In genomic region chr1:67748630-67749029, GRCh38 we compare ENCODE assay signal across 8 cellular contexts.
DNase-seq lines count a peak whose midpoint lies in the region; ATAC-seq and TF ChIP-seq lines count a peak whose summit lies in the region.

No MANE protein-coding gene starts in this region.

- DNase-seq in RPMI8226 = peak; percentile 25
- DNase-seq in cardiac muscle cell (ENCODE audit: low read depth in 1 of 2, low spot score in 1 of 2) = peak; percentile 40 to 83
- no peak for DNase-seq in DMS153 treated with DMSO at 0.1 percent for 48 hours (lab: John Stamatoyannopoulos, UW; ENCODE audit: unreplicated experiment)
- DNase-seq in AML-193 (lab: John Stamatoyannopoulos, UW) = no peak
- no peak for DNase-seq in T-helper 1 cell

- peak overlapping the region in 1 of 2 donors; percentile 1 for H3K9ac ChIP-seq in stomach smooth muscle (ENCODE audit: low read length in 2 of 2)

- H3K36me3 ChIP-seq in cardiac muscle cell (no peaks in the 10 kb centered on the region), stomach smooth muscle (ENCODE audit: control insufficient read depth in 2 of 2, insufficient read depth in 2 of 2, low read length in 2 of 2) (no peaks in the 10 kb centered on the region)

- H3K27ac ChIP-seq in cardiac muscle cell (peak overlapping the region; percentile 96), stomach smooth muscle (ENCODE audit: low read length) (peak overlapping the region; percentile 37)

- H3K9me3 ChIP-seq in cardiac muscle cell (ENCODE audit: low read depth) (no peaks in the 10 kb centered on the region), stomach smooth muscle (ENCODE audit: control insufficient read depth in 2 of 2, low read length in 2 of 2) (no peaks in the 10 kb centered on the region)

- no peak overlapping the region for H3K4me3 ChIP-seq in cardiac muscle cell
- H3K4me3 ChIP-seq in stomach smooth muscle (ENCODE audit: low read length in 2 of 2) = peak overlapping the region; percentile 36 to 40

- peaks cover 66% of the 10 kb centered on the region for H3K4me1 ChIP-seq in cardiac muscle cell (ENCODE audit: low read depth)
- peaks cover 36% of the 10 kb centered on the region for H3K4me1 ChIP-seq in stomach smooth muscle (ENCODE audit: control insufficient read depth, insufficient read depth, low read length)

- TF ChIP-seq CTCF in cardiac muscle cell (IDR thresholded peaks at IDR 0.05; ENCODE audit: low read depth, low read length) = no peak

- ATAC-seq in GM18861 (IDR thresholded peaks at IDR 0.05; ENCODE audit: unreplicated experiment) (peak; percentile 94), HG02852 (IDR thresholded peaks at IDR 0.05; ENCODE audit: unreplicated experiment) (peak; percentile 82)

- no peaks in the 10 kb centered on the region for H3K27me3 ChIP-seq in cardiac muscle cell
- H3K27me3 ChIP-seq in stomach smooth muscle (ENCODE audit: control insufficient read depth in 1 of 2, insufficient read depth in 2 of 2, low read length in 2 of 2) = no peaks in the 10 kb centered on the region

Comparison
In these comparisons a context has a peak if more than half of its experiments do, and no peak if none do; other contexts are left out.
1. DNase-seq: peak in RPMI8226 (single experiment) and cardiac muscle cell (2 of 2); none in DMS153 treated with DMSO at 0.1 percent for 48 hours (single experiment), AML-193 (0 of 2) and T-helper 1 cell (0 of 5).